23 cellular contexts compared by ENCODE assay signal in genomic region chr13:24221007-24221406, GRCh38.
DNase-seq lines count a peak whose midpoint lies in the region; ATAC-seq and TF ChIP-seq lines count a peak whose summit lies in the region.
"Had no signal": no experiment of that assay in that cellular context is flagged by ENCODE, and none has a peak within 500 bp of the region (broad histone marks: within the 10 kb centered on the region; RNA-seq: fewer than 3 reads in every experiment).

No MANE protein-coding gene starts in this region.

- H3K4me3 ChIP-seq in GM23338: no peak overlapping the region
- H3K4me3 ChIP-seq in SJCRH30: no peak overlapping the region
- no peak overlapping the region for H3K4me3 ChIP-seq in gastroesophageal sphincter
- H3K4me3 ChIP-seq: GM23248, lower lobe of right lung, skin epidermis, suprapubic skin had no signal

- ATAC-seq in GM23338 (no peak), Right ventricle myocardium superior (ENCODE audit: poor library complexity) (no peak), gastroesophageal sphincter (no peak), HG03159 (IDR thresholded peaks at IDR 0.05; ENCODE audit: unreplicated experiment) (no peak)
- no peak for ATAC-seq in stimulated activated memory B cell treated with anti-CD40 and anti-IgM and Interleukin-4, amounts not matched to agents 10 μg/mL and 1 μg/mL and 100 μg/mL, for 72 hours
- no peak for ATAC-seq in stimulated activated naive CD8-positive, alpha-beta T cell treated with anti-CD3 and anti-CD28 coated beads, Interleukin-15, amount 100 ng/mL, for 72 hours

- DNase-seq in GM23338 (ENCODE audit: low spot score): no peak
- DNase-seq in SJCRH30: peak; percentile 79 to 86
- peak; percentile 30 for DNase-seq in kidney tubule cell (ENCODE audit: low spot score)
- no peak for DNase-seq in Right ventricle myocardium superior
- DNase-seq in stimulated activated naive CD8-positive, alpha-beta T cell treated with anti-CD3 and anti-CD28 coated beads, Interleukin-15, amount 100 ng/mL, for 72 hours: no peak
- DNase-seq: activated CD8-positive, alpha-beta T cell treated with anti-CD3 and anti-CD28 coated beads for 36 hours; activated T-cell treated with anti-CD3 and anti-CD28 coated beads, Interleukin-2, amount 50 U/mL, for 48 hours; GM23248; lower lobe of right lung; naive B cell; NCI-H187; NCI-H345; stimulated activated CD4-positive, alpha-beta T cell treated with anti-CD3 and anti-CD28 coated beads, Interleukin-4, amount 100 ng/mL, for 24 hours; WERI-Rb-1 had no signal

- H3K27me3 ChIP-seq in GM23338 (ENCODE audit: insufficient read depth) (no peaks in the 10 kb centered on the region), SJCRH30 (no peaks in the 10 kb centered on the region), gastroesophageal sphincter (no peaks in the 10 kb centered on the region)
- H3K27me3 ChIP-seq: suprapubic skin had no signal

- H3K4me2 ChIP-seq in GM23338: no peak overlapping the region

- H3K9me3 ChIP-seq in SJCRH30 (replicated peaks) (no peaks in the 10 kb centered on the region), gastroesophageal sphincter (no peaks in the 10 kb centered on the region)
- H3K9me3 ChIP-seq: lower lobe of right lung, suprapubic skin had no signal

- intact Hi-C loops in Right ventricle myocardium superior (cut with DNase I): loop anchor here (2.0 to 5.0 kb wide), 2 partner anchors 199 to 300 kb away; no protein-coding TSS in a partner anchor

- no peaks in the 10 kb centered on the region for H3K36me3 Mint-ChIP-seq in GM23338 (ENCODE audit: low read depth)
- no peaks in the 10 kb centered on the region for H3K36me3 Mint-ChIP-seq in stimulated activated memory B cell treated with anti-CD40 and anti-IgM and Interleukin-4, amounts not matched to agents 10 μg/mL and 1 μg/mL and 100 μg/mL, for 72 hours
- H3K36me3 Mint-ChIP-seq: activated naive CD4-positive, alpha-beta T cell treated with anti-CD3 and anti-CD28 coated beads, Interleukin-2, amount 50 U/mL, for 72 hours had no signal

- TF ChIP-seq CTCF in GM23338 (conservative IDR thresholded peaks at IDR 0.05; ENCODE audit: low read depth in 2 of 2) (no peak), gastroesophageal sphincter (IDR thresholded peaks at IDR 0.05) (no peak)

- peaks cover 35% of the 10 kb centered on the region for H3K4me1 Mint-ChIP-seq in GM23338
- peaks cover 42% of the 10 kb centered on the region for H3K4me1 Mint-ChIP-seq in stimulated activated memory B cell treated with anti-CD40 and anti-IgM and Interleukin-4, amounts not matched to agents 10 μg/mL and 1 μg/mL and 100 μg/mL, for 72 hours
- H3K4me1 Mint-ChIP-seq in stimulated activated naive CD8-positive, alpha-beta T cell treated with anti-CD3 and anti-CD28 coated beads, Interleukin-15, amount 100 ng/mL, for 72 hours: peaks cover 55% of the 10 kb centered on the region

- peaks cover 39% of the 10 kb centered on the region for H3K79me2 ChIP-seq in GM23338 (replicated peaks; ENCODE audit: insufficient read depth)

- H3K27ac Mint-ChIP-seq in GM23338: peak overlapping the region; percentile 90
- peak overlapping the region; percentile 38 for H3K27ac Mint-ChIP-seq in stimulated activated memory B cell treated with anti-CD40 and anti-IgM and Interleukin-4, amounts not matched to agents 10 μg/mL and 1 μg/mL and 100 μg/mL, for 72 hours
- H3K27ac Mint-ChIP-seq in stimulated activated naive CD8-positive, alpha-beta T cell treated with anti-CD3 and anti-CD28 coated beads, Interleukin-15, amount 100 ng/mL, for 72 hours: no peak overlapping the region
- H3K27ac Mint-ChIP-seq: activated CD8-positive, alpha-beta T cell treated with anti-CD3 and anti-CD28 coated beads for 36 hours; activated naive CD4-positive, alpha-beta T cell treated with anti-CD3 and anti-CD28 coated beads, Interleukin-2, amount 50 U/mL, for 72 hours; dendritic cell treated with granulocyte-macrophage colony-stimulating factor and Interleukin-4, amounts not matched to agents 40 ng/mL and 50 ng/mL, for 4 days had no signal

- H3K9me2 ChIP-seq in GM23338 (ENCODE audit: insufficient read depth): no peaks in the 10 kb centered on the region

- no peak overlapping the region for H3K4me3 Mint-ChIP-seq in GM23338
- H3K4me3 Mint-ChIP-seq in stimulated activated memory B cell treated with anti-CD40 and anti-IgM and Interleukin-4, amounts not matched to agents 10 μg/mL and 1 μg/mL and 100 μg/mL, for 72 hours: no peak overlapping the region
- no peak overlapping the region for H3K4me3 Mint-ChIP-seq in stimulated activated naive CD8-positive, alpha-beta T cell treated with anti-CD3 and anti-CD28 coated beads, Interleukin-15, amount 100 ng/mL, for 72 hours
- H3K4me3 Mint-ChIP-seq: activated CD8-positive, alpha-beta T cell treated with anti-CD3 and anti-CD28 coated beads for 36 hours; B cell; dendritic cell treated with granulocyte-macrophage colony-stimulating factor and Interleukin-4, amounts not matched to agents 40 ng/mL and 50 ng/mL, for 4 days; naive B cell had no signal

- H3K36me3 ChIP-seq in GM23338 (ENCODE audit: insufficient read depth): no peaks in the 10 kb centered on the region
- no peaks in the 10 kb centered on the region for H3K36me3 ChIP-seq in SJCRH30
- H3K36me3 ChIP-seq in gastroesophageal sphincter: peaks cover 0 to 9% of the 10 kb centered on the region in 2 donors
- H3K36me3 ChIP-seq: suprapubic skin, WERI-Rb-1 had no signal

- no peak for TF ChIP-seq POLR2A in gastroesophageal sphincter (IDR thresholded peaks at IDR 0.05)

- H3K4me1 ChIP-seq in GM23338 (ENCODE audit: insufficient read depth) (peaks cover 28% of the 10 kb centered on the region), SJCRH30 (peaks cover 23% of the 10 kb centered on the region), gastroesophageal sphincter (peaks cover 0 to 3% (median 0%) of the 10 kb centered on the region in 3 donors)

- 60 to 75% methylated on average over 1 to 2 of the region's 2 CpGs for WGBS in gastroesophageal sphincter (ENCODE audit: low coverage in 1 of 2), 2 donors

- H3K27me3 Mint-ChIP-seq in GM23338 (ENCODE audit: insufficient read depth, low read depth, poor library complexity): peaks cover 3% of the 10 kb centered on the region
- no peaks in the 10 kb centered on the region for H3K27me3 Mint-ChIP-seq in stimulated activated memory B cell treated with anti-CD40 and anti-IgM and Interleukin-4, amounts not matched to agents 10 μg/mL and 1 μg/mL and 100 μg/mL, for 72 hours
- H3K27me3 Mint-ChIP-seq in stimulated activated naive CD8-positive, alpha-beta T cell treated with anti-CD3 and anti-CD28 coated beads, Interleukin-15, amount 100 ng/mL, for 72 hours: no peaks in the 10 kb centered on the region
- H3K27me3 Mint-ChIP-seq: activated CD8-positive, alpha-beta T cell treated with anti-CD3 and anti-CD28 coated beads for 36 hours; B cell; dendritic cell treated with granulocyte-macrophage colony-stimulating factor and Interleukin-4, amounts not matched to agents 40 ng/mL and 50 ng/mL, for 4 days; naive B cell had no signal

- no peak overlapping the region for H2AFZ ChIP-seq in GM23338
- H2AFZ ChIP-seq: GM23248, parathyroid adenoma had no signal

- no peaks in the 10 kb centered on the region for H4K20me1 ChIP-seq in GM23338 (replicated peaks; ENCODE audit: insufficient read depth)

- H3K9me3 Mint-ChIP-seq in GM23338: no peaks in the 10 kb centered on the region
- no peaks in the 10 kb centered on the region for H3K9me3 Mint-ChIP-seq in stimulated activated memory B cell treated with anti-CD40 and anti-IgM and Interleukin-4, amounts not matched to agents 10 μg/mL and 1 μg/mL and 100 μg/mL, for 72 hours
- H3K9me3 Mint-ChIP-seq in stimulated activated naive CD8-positive, alpha-beta T cell treated with anti-CD3 and anti-CD28 coated beads, Interleukin-15, amount 100 ng/mL, for 72 hours: no peaks in the 10 kb centered on the region
- H3K9me3 Mint-ChIP-seq: activated CD8-positive, alpha-beta T cell treated with anti-CD3 and anti-CD28 coated beads for 36 hours; activated naive CD4-positive, alpha-beta T cell treated with anti-CD3 and anti-CD28 coated beads, Interleukin-2, amount 50 U/mL, for 72 hours; dendritic cell treated with granulocyte-macrophage colony-stimulating factor and Interleukin-4, amounts not matched to agents 40 ng/mL and 50 ng/mL, for 4 days had no signal

- H3F3A ChIP-seq in GM23338 (replicated peaks; ENCODE audit: low read depth): no peaks in the 10 kb centered on the region

- TF ChIP-seq EP300 in gastroesophageal sphincter (IDR thresholded peaks at IDR 0.05): no peak

- H3K27ac ChIP-seq in GM23338 (ENCODE audit: low read depth) (no peak overlapping the region), SJCRH30 (peak overlapping the region; percentile 81), gastroesophageal sphincter (no peak overlapping the region)
- H3K27ac ChIP-seq: GM23248, lower lobe of right lung, parathyroid adenoma, suprapubic skin, WERI-Rb-1 had no signal

TF ChIP-seq in GM23338, 12 proteins besides CTCF, POLR2A, EP300 and RAD21 (continues in another document):
- TF ChIP-seq STAT1 (IDR thresholded peaks at IDR 0.05; ENCODE audit: unreplicated experiment): no peak

Comparison
In these comparisons a context has a peak if more than half of its experiments do, and no peak if none do; other contexts are left out.
1. DNase-seq: peak in SJCRH30 (2 of 2) and kidney tubule cell (single experiment); none in GM23338 (single experiment), Right ventricle myocardium superior (single experiment) and stimulated activated naive CD8-positive, alpha-beta T cell treated with anti-CD3 and anti-CD28 coated beads, Interleukin-15, amount 100 ng/mL, for 72 hours (0 of 2).
2. H3K27ac Mint-ChIP-seq: peak in GM23338 (single experiment) and stimulated activated memory B cell treated with anti-CD40 and anti-IgM and Interleukin-4, amounts not matched to agents 10 μg/mL and 1 μg/mL and 100 μg/mL, for 72 hours (single experiment); none in stimulated activated naive CD8-positive, alpha-beta T cell treated with anti-CD3 and anti-CD28 coated beads, Interleukin-15, amount 100 ng/mL, for 72 hours (0 of 2).